In genomic region chr17:17086585-17086984, GRCh38 we compare ENCODE assay signal across 27 cellular contexts. TPM values are rescaled to one million over a fixed set of nuclear protein-coding genes. Genes with fewer than 3 reads are reported as not detected.
DNase-seq lines count a peak whose midpoint lies in the region; ATAC-seq, FAIRE-seq and TF ChIP-seq lines count a peak whose summit lies in the region.
"Had no signal": no experiment of that assay in that cellular context is flagged by ENCODE, and none has a peak within 500 bp of the region (broad histone marks: within the 10 kb centered on the region; RNA-seq: fewer than 3 reads in every experiment).

No MANE protein-coding gene starts in this region.

- no peaks in the 10 kb centered on the region for H3K9me2 ChIP-seq in PC-9 (ENCODE audit: insufficient read depth)

- peaks cover 10% of the 10 kb centered on the region for H3K4me1 Mint-ChIP-seq in endodermal cell
- H3K4me1 Mint-ChIP-seq: CD14-positive monocyte had no signal

- H3K9me3 Mint-ChIP-seq in endodermal cell, result no peaks in the 10 kb centered on the region
- H3K9me3 Mint-ChIP-seq: CD14-positive monocyte, naive B cell, T-cell had no signal

- H3K36me3 Mint-ChIP-seq in endodermal cell (ENCODE audit: low read depth), result peaks cover 31% of the 10 kb centered on the region

- intact Hi-C loops in PC-9 (cut with micrococcal nuclease; ENCODE audit: unreplicated experiment), result no loop called here
- intact Hi-C loops in psoas muscle (cut with DNase I), result no loop called here

- H3K27me3 Mint-ChIP-seq in endodermal cell (ENCODE audit: insufficient read depth), result no peaks in the 10 kb centered on the region
- H3K27me3 Mint-ChIP-seq: naive B cell, T-cell had no signal

- no peak for DNase-seq in PC-9
- DNase-seq in endodermal cell, result no peak
- no peak for DNase-seq in psoas muscle
- no peak for DNase-seq in frontal cortex (ENCODE audit: low spot score in 2 of 2)
- no peak for DNase-seq in effector memory CD4-positive, alpha-beta T cell
- no peak for DNase-seq in glomerular visceral epithelial cell (ENCODE audit: extremely low spot score)
- DNase-seq: activated CD8-positive, alpha-beta T cell treated with anti-CD3 and anti-CD28 coated beads, Interleukin-2, amount 10 ng/mL, durations not matched to agents 7 days and 5 days; activated T-cell treated with anti-CD3 and anti-CD28 coated beads for 4 hours; effector CD4-positive, alpha-beta T cell; esophagus squamous epithelium; naive B cell; NCI-H1092 treated with DMSO at 0.1 percent for 48 hours; NCI-H1930; NCI-H526 treated with DMSO at 0.1 percent for 48 hours; occipital lobe; stimulated activated CD4-positive, alpha-beta T cell treated with anti-CD3 and anti-CD28 coated beads, Interleukin-1b, Interleukin-23, amount 100 ng/mL, for 48 hours; T-cell had no signal

- H3K4me3 ChIP-seq in BLaER1, result no peak overlapping the region
- no peak overlapping the region for H3K4me3 ChIP-seq in PC-9
- H3K4me3 ChIP-seq in endodermal cell (ENCODE audit: low read length), result no peak overlapping the region
- no peak overlapping the region for H3K4me3 ChIP-seq in psoas muscle
- no peak overlapping the region for H3K4me3 ChIP-seq in effector memory CD4-positive, alpha-beta T cell (ENCODE audit: insufficient read depth, low read depth, low read length, poor library complexity, severe bottlenecking)
- H3K4me3 ChIP-seq: body of pancreas, esophagus squamous epithelium, gastroesophageal sphincter, left lung, smooth muscle cell, tibial nerve had no signal

- POLR2A ChIA-PET in PC-9 (lab: Charles Lee; ENCODE audit: unreplicated experiment), result interaction anchor here (0.7 kb wide), 1 partner anchor 196 kb away, joined by 4 read pairs; no protein-coding TSS in a partner anchor

- H3K4me1 ChIP-seq in BLaER1 (peaks cover 76% of the 10 kb centered on the region), PC-9 (replicated peaks; ENCODE audit: insufficient read depth) (peaks cover 13% of the 10 kb centered on the region), endodermal cell (ENCODE audit: control insufficient read depth, insufficient read depth, low read length) (no peaks in the 10 kb centered on the region), psoas muscle (peaks cover 59% of the 10 kb centered on the region)
- H3K4me1 ChIP-seq in effector memory CD4-positive, alpha-beta T cell (ENCODE audit: control insufficient read depth, insufficient read depth, low read length, poor library complexity, severe bottlenecking), result peaks cover 13% of the 10 kb centered on the region

- TF ChIP-seq CTCF in PC-9 (conservative IDR thresholded peaks at IDR 0.05) (no peak), endodermal cell (conservative IDR thresholded peaks at IDR 0.05) (no peak), psoas muscle (IDR thresholded peaks at IDR 0.05) (no peak)

- H4K20me1 ChIP-seq in BLaER1, result peaks cover 100% of the 10 kb centered on the region
- peaks cover 97% of the 10 kb centered on the region for H4K20me1 ChIP-seq in PC-9 (ENCODE audit: insufficient read depth)

- H3K4me3 Mint-ChIP-seq in endodermal cell, result no peak overlapping the region
- H3K4me3 Mint-ChIP-seq: activated CD8-positive, alpha-beta T cell treated with anti-CD3 and anti-CD28 coated beads, Interleukin-2, amount 10 ng/mL, durations not matched to agents 7 days and 5 days; CD14-positive monocyte; naive B cell; T-cell had no signal

- H3K4me2 ChIP-seq in BLaER1 (no peak overlapping the region; the same call in 1 of the 2 replicates), PC-9 (no peak overlapping the region)
- H3K4me2 ChIP-seq: smooth muscle cell had no signal

- H2AFZ ChIP-seq in PC-9, result no peak overlapping the region

- ATAC-seq in psoas muscle, result no peak
- ATAC-seq: activated CD4-positive, CD25-positive, alpha-beta regulatory T cell treated with anti-CD3 and anti-CD28 coated beads, Interleukin-2, amount 50 U/mL, for 24 hours; activated CD8-positive, alpha-beta T cell treated with anti-CD3 and anti-CD28 coated beads, Interleukin-2, amount 10 ng/mL, durations not matched to agents 7 days and 5 days; body of pancreas; gastroesophageal sphincter; HCT116; left lung; Panc1; T-cell had no signal

- peaks cover 94% of the 10 kb centered on the region for H3F3A ChIP-seq in PC-9 (ENCODE audit: insufficient read depth, low read depth)

- FAIRE-seq in frontal cortex (lab: Jason Lieb, UNC), result no peak

- H3K79me2 ChIP-seq in PC-9 (ENCODE audit: low read depth), result peaks cover 100% of the 10 kb centered on the region

- peak overlapping the region; percentile 43 for H3K27ac ChIP-seq in BLaER1
- peak overlapping the region; percentile 25; the same call in 1 of the 2 replicates for H3K27ac ChIP-seq in PC-9
- no peak overlapping the region for H3K27ac ChIP-seq in endodermal cell (ENCODE audit: low read depth, low read length)
- H3K27ac ChIP-seq in psoas muscle, result peak overlapping the region; percentile 81
- no peak overlapping the region for H3K27ac ChIP-seq in effector memory CD4-positive, alpha-beta T cell (ENCODE audit: insufficient read depth, low read length, poor library complexity, severe bottlenecking)
- H3K27ac ChIP-seq: gastroesophageal sphincter, left lung had no signal

- no peaks in the 10 kb centered on the region for H3K9me3 ChIP-seq in BLaER1
- H3K9me3 ChIP-seq in PC-9 (ENCODE audit: insufficient read depth, low read depth), result no peaks in the 10 kb centered on the region
- H3K9me3 ChIP-seq in endodermal cell (ENCODE audit: control insufficient read depth, low read length), result no peaks in the 10 kb centered on the region
- H3K9me3 ChIP-seq in psoas muscle, result no peaks in the 10 kb centered on the region
- H3K9me3 ChIP-seq in effector memory CD4-positive, alpha-beta T cell (ENCODE audit: control insufficient read depth, low read length), result no peaks in the 10 kb centered on the region
- H3K9me3 ChIP-seq: body of pancreas, esophagus squamous epithelium, gastroesophageal sphincter, left lung, tibial nerve had no signal

- H3K27me3 ChIP-seq in BLaER1 (no peaks in the 10 kb centered on the region), PC-9 (ENCODE audit: insufficient read depth, low read depth) (no peaks in the 10 kb centered on the region), endodermal cell (ENCODE audit: control insufficient read depth, insufficient read depth, low read length, poor library complexity, severe bottlenecking) (no peaks in the 10 kb centered on the region), psoas muscle (ENCODE audit: insufficient read depth in 3 of 3, low read length in 2 of 3) (no peaks in the 10 kb centered on the region)
- no peaks in the 10 kb centered on the region for H3K27me3 ChIP-seq in effector memory CD4-positive, alpha-beta T cell (replicated peaks; ENCODE audit: control insufficient read depth, insufficient read depth, low read length, poor library complexity, severe bottlenecking)
- H3K27me3 ChIP-seq: body of pancreas, esophagus squamous epithelium, gastroesophageal sphincter, left lung, tibial nerve had no signal

- H3K9ac ChIP-seq in BLaER1 (no peak overlapping the region), endodermal cell (ENCODE audit: extremely low read depth, low read length, poor library complexity, severe bottlenecking) (no peak overlapping the region)

- H3K27ac Mint-ChIP-seq in endodermal cell, result peak overlapping the region; percentile 30

- H3K36me3 ChIP-seq in BLaER1, result peaks cover 95% of the 10 kb centered on the region
- H3K36me3 ChIP-seq in PC-9 (ENCODE audit: low read depth), result peaks cover 73% of the 10 kb centered on the region
- peaks cover 20% of the 10 kb centered on the region for H3K36me3 ChIP-seq in endodermal cell (ENCODE audit: control insufficient read depth, insufficient read depth, low read length)
- H3K36me3 ChIP-seq in psoas muscle (ENCODE audit: insufficient read depth in 1 of 2, low read depth in 1 of 2), result peaks cover 0 to 31% of the 10 kb centered on the region in 2 donors
- peaks cover 21% of the 10 kb centered on the region for H3K36me3 ChIP-seq in effector memory CD4-positive, alpha-beta T cell (ENCODE audit: control insufficient read depth, insufficient read depth, low read length)

- BruUV-seq in PC-9 (replicated peaks; lab: Mats Ljungman, UMichigan), result no TSS peak

- CTCF ChIA-PET in PC-9 (lab: Charles Lee), result interaction anchor here (0.6 kb wide), 1 partner anchor 52 kb away, joined by 3 read pairs; no protein-coding TSS in a partner anchor

- 96 to 98% methylated on average over 4 to 6 of the region's 6 CpGs for WGBS in endodermal cell (ENCODE audit: insufficient coverage in 1 of 2, insufficient read length in 1 of 2), 2 experiments
- WGBS in psoas muscle, 3 donors, result 90 to 94% (median 94%) methylated on average over 6 of the region's 6 CpGs

RNA-seq across cellular contexts. Expression of gene MPRIP, which starts 44.3 kb away (rescaled TPM):
- total RNA-seq in PC-9 (2021), result 411 and 443 TPM in 2 replicates
- 100 to 1,000 TPM; 154 to 155 TPM for total RNA-seq in endodermal cell
- 126 TPM for polyA plus RNA-seq in endodermal cell (2013, experiment 1 of 2)
- 112 TPM for polyA plus RNA-seq in endodermal cell (2013, experiment 2 of 2)
- total RNA-seq in psoas muscle, result 100 to 1,000 TPM; 228 to 322 (median 258) TPM
- polyA plus RNA-seq in psoas muscle, result 100 to 1,000 TPM; 142 to 270 (median 184) TPM
- 131 TPM for total RNA-seq in frontal cortex

Comparison
In these comparisons a context has a peak if more than half of its experiments do, and no peak if none do; other contexts are left out.
1. H3K27ac ChIP-seq: peak in BLaER1 (single experiment), PC-9 (single experiment) and psoas muscle (single experiment); none in endodermal cell (single experiment) and effector memory CD4-positive, alpha-beta T cell (single experiment).